Comparison of ENCODE assay signal across 8 cellular contexts in the genomic region with DNA sequence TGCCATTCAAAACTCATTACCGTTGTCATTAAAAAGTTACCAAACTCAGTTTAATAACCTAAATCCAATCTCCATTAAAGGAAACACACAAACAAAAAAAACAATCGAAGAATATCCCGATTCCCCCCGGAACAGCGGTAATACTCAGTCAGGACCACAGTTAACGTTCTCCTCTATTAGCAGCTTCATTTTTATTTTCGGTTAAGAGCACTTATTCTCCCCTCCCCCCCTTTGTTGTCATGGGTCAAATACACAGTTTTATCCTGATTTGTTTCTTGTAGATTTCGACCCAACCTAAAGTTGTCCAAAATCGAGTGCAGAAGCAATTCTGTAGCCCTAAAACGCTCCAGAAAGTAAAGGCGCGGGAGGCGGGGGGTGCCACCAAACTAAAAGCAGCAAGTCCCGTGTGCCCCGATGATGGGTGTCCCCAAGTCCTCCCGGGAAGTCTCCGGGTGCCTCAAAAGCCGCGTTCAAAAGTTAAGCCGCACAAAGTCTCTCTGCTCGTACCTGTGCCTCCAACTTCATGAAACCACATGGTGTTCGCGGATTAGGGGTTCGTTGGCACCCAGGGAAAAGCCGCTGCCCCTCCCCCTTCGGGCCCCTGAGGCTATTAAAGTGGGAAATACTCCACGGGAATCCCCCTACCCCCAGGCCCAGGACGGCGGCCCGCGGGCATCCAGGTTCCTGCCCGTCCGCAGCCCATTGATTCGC. TPM values are rescaled to one million over a fixed set of nuclear protein-coding genes. Genes with fewer than 3 reads are reported as not detected.
DNase-seq lines count a peak whose midpoint lies in the region; ATAC-seq and TF ChIP-seq lines count a peak whose summit lies in the region.

No MANE protein-coding gene starts in this region.

- peaks cover 32% of the 10 kb centered on the region for H3K36me3 Mint-ChIP-seq in activated naive CD8-positive, alpha-beta T cell treated with anti-CD3 and anti-CD28 coated beads, Interleukin-2, amount 50 U/mL, for 24 hours (ENCODE audit: low read depth)

- BruUV-seq in OCI-LY7 (replicated peaks; lab: Mats Ljungman, UMichigan) = no TSS peak

- peak overlapping the region; percentile 81 for H3K4me2 ChIP-seq in OCI-LY7 (ENCODE audit: low read length)

- TF ChIP-seq CTCF in cardiac muscle cell (IDR thresholded peaks at IDR 0.05; ENCODE audit: low read depth, low read length) (no peak), OCI-LY7 (conservative IDR thresholded peaks at IDR 0.05; ENCODE audit: low read length) (no peak)

- peaks cover 47% of the 10 kb centered on the region for H3K4me1 Mint-ChIP-seq in activated naive CD8-positive, alpha-beta T cell treated with anti-CD3 and anti-CD28 coated beads, Interleukin-2, amount 50 U/mL, for 24 hours

- H4K20me1 ChIP-seq in OCI-LY7 (ENCODE audit: insufficient read depth, low read length) = peaks cover 10% of the 10 kb centered on the region

- H3K36me3 ChIP-seq in cardiac muscle cell (peaks cover 4% of the 10 kb centered on the region), OCI-LY7 (ENCODE audit: insufficient read depth, low read length) (peaks cover 55% of the 10 kb centered on the region)

- intact Hi-C loops in Right ventricle myocardium inferior (cut with DNase I) (loop anchor here (2.0 to 5.0 kb wide), 2 partner anchors 23 to 81 kb away; partner anchors contain the start of genes GGA3, MRPS7 and NUP85), OCI-LY7 (cut with micrococcal nuclease; ENCODE audit: unreplicated experiment) (loop anchor here (2.0 kb wide), 3 partner anchors 51 to 135 kb away; partner anchors contain the start of genes ATP5PD, KCTD2, MIF4GD and NT5C)

- H3K27me3 ChIP-seq in cardiac muscle cell = no peaks in the 10 kb centered on the region

- CTCF ChIA-PET in OCI-LY7 (lab: Charles Lee; ENCODE audit: unreplicated experiment) = interaction anchor here (0.6 to 0.7 kb wide), 2 partner anchors 10 to 421 kb away, joined by 4 to 6 read pairs; no protein-coding TSS in a partner anchor

- H3K27ac ChIP-seq in cardiac muscle cell (peak overlapping the region; percentile 99), OCI-LY7 (ENCODE audit: low read depth, low read length, poor library complexity, severe bottlenecking) (peak overlapping the region; percentile 91)

- peaks cover 59% of the 10 kb centered on the region for H3K79me2 ChIP-seq in OCI-LY7 (ENCODE audit: insufficient read depth, low read depth, low read length)

- H3K9me3 ChIP-seq in cardiac muscle cell (ENCODE audit: low read depth) (no peaks in the 10 kb centered on the region), OCI-LY7 (ENCODE audit: low read length) (no peaks in the 10 kb centered on the region), iPS-18c (ENCODE audit: control insufficient read depth, insufficient read depth, low read length) (no peaks in the 10 kb centered on the region)

- POLR2A ChIA-PET in OCI-LY7 (lab: Charles Lee) = interaction anchor here (0.5 to 1.0 kb wide), 2 partner anchors 10 to 85 kb away, joined by 5 to 7 read pairs; no protein-coding TSS in a partner anchor

- no peaks in the 10 kb centered on the region for H3K9me2 ChIP-seq in OCI-LY7 (ENCODE audit: insufficient read depth, low read length)

- peak overlapping the region; percentile 18; the same call in 1 of the 2 replicates for H2AFZ ChIP-seq in OCI-LY7 (ENCODE audit: low read length)

- ATAC-seq in Right ventricle myocardium inferior (no peak), HG03095 (IDR thresholded peaks at IDR 0.05; ENCODE audit: unreplicated experiment) (no peak)
- ATAC-seq in activated naive CD8-positive, alpha-beta T cell treated with anti-CD3 and anti-CD28 coated beads, Interleukin-2, amount 50 U/mL, for 24 hours = peak; percentile 10

- H3K4me3 ChIP-seq in cardiac muscle cell = peak overlapping the region; percentile 85
- H3K4me3 ChIP-seq in OCI-LY7 (ENCODE audit: low read depth, low read length, poor library complexity, severe bottlenecking) = peak overlapping the region; percentile 88
- peak overlapping the region; percentile 96 for H3K4me3 ChIP-seq in iPS-18c (ENCODE audit: insufficient read depth, low read depth, low read length)

- H3K4me1 ChIP-seq in cardiac muscle cell (ENCODE audit: low read depth) = peaks cover 9% of the 10 kb centered on the region
- H3K4me1 ChIP-seq in OCI-LY7 (ENCODE audit: insufficient read depth, low read length, poor library complexity, severe bottlenecking) = peaks cover 24% of the 10 kb centered on the region

- no peaks in the 10 kb centered on the region for H3K27me3 Mint-ChIP-seq in activated naive CD8-positive, alpha-beta T cell treated with anti-CD3 and anti-CD28 coated beads, Interleukin-2, amount 50 U/mL, for 24 hours

- peak overlapping the region; percentile 66 for H3K27ac Mint-ChIP-seq in activated naive CD8-positive, alpha-beta T cell treated with anti-CD3 and anti-CD28 coated beads, Interleukin-2, amount 50 U/mL, for 24 hours

- peak overlapping the region; percentile 89 for H3K4me3 Mint-ChIP-seq in activated naive CD8-positive, alpha-beta T cell treated with anti-CD3 and anti-CD28 coated beads, Interleukin-2, amount 50 U/mL, for 24 hours

- DNase-seq in cardiac muscle cell (ENCODE audit: low read depth in 1 of 2, low spot score in 1 of 2) (peak; percentile 15 to 24), Right ventricle myocardium inferior (ENCODE audit: missing footprints) (no peak), OCI-LY7 (ENCODE audit: low spot score) (peak; percentile 55), NCI-H1048 (lab: John Stamatoyannopoulos, UW) (no peak)
- peak; percentile 55 for DNase-seq in activated naive CD8-positive, alpha-beta T cell treated with anti-CD3 and anti-CD28 coated beads, Interleukin-2, amount 50 U/mL, for 24 hours
- peak; percentile 16 to 39 (median 22) for DNase-seq in stimulated activated CD4-positive, alpha-beta T cell treated with anti-CD3 and anti-CD28 coated beads, Interleukin-12 subunit alpha, Interleukin-12 subunit beta, amount 100 ng/mL, for 48 hours (ENCODE audit: low read depth in 2 of 3, low spot score in 1 of 3)

- no peaks in the 10 kb centered on the region for H3K9me3 Mint-ChIP-seq in activated naive CD8-positive, alpha-beta T cell treated with anti-CD3 and anti-CD28 coated beads, Interleukin-2, amount 50 U/mL, for 24 hours

RNA-seq across cellular contexts. Expression of gene SUMO2, which starts 1.0 kb away (rescaled TPM):
- 91.3 and 109 TPM in 2 replicates for total RNA-seq in cardiac muscle cell
- polyA plus RNA-seq in cardiac muscle cell = 485 and 542 TPM in 2 replicates
- 217 TPM for total RNA-seq in Right ventricle myocardium inferior
- total RNA-seq in OCI-LY7 (2014; rRNA removed; shearing (Covaris generic)) = 286 and 296 TPM in 2 replicates
- 628 and 714 TPM in 2 replicates for total RNA-seq in OCI-LY7 (2022)

RNA-seq across cellular contexts. Expression of gene NUP85, which starts 23.7 kb away (rescaled TPM):
- total RNA-seq in cardiac muscle cell (23.4 and 32.7 TPM in 2 replicates), Right ventricle myocardium inferior (28.7 TPM), OCI-LY7 (2022) (187 and 219 TPM in 2 replicates)
- 51.9 and 59.0 TPM in 2 replicates for polyA plus RNA-seq in cardiac muscle cell
- 129 and 130 TPM in 2 replicates for total RNA-seq in OCI-LY7 (2014; rRNA removed; shearing (Covaris generic))

RNA-seq across cellular contexts. Expression of gene JPT1, which starts 27.5 kb away (rescaled TPM):
- 175 and 209 TPM in 2 replicates for total RNA-seq in cardiac muscle cell
- polyA plus RNA-seq in cardiac muscle cell = 136 and 201 TPM in 2 replicates
- 17.1 TPM for total RNA-seq in Right ventricle myocardium inferior
- 121 and 140 TPM in 2 replicates for total RNA-seq in OCI-LY7 (2014; rRNA removed; shearing (Covaris generic))
- 251 and 253 TPM in 2 replicates for total RNA-seq in OCI-LY7 (2022)

RNA-seq across cellular contexts. Expression of gene NT5C, which starts 50.2 kb away (rescaled TPM):
- total RNA-seq in cardiac muscle cell (204 and 233 TPM in 2 replicates), Right ventricle myocardium inferior (24.6 TPM), OCI-LY7 (2022) (106 and 107 TPM in 2 replicates)
- polyA plus RNA-seq in cardiac muscle cell = 168 and 174 TPM in 2 replicates
- total RNA-seq in OCI-LY7 (2014; rRNA removed; shearing (Covaris generic)) = 229 and 259 TPM in 2 replicates

Comparison
In these comparisons a context has a peak if more than half of its experiments do, and no peak if none do; other contexts are left out.
1. DNase-seq: peak in cardiac muscle cell (2 of 2), OCI-LY7 (single experiment), activated naive CD8-positive, alpha-beta T cell treated with anti-CD3 and anti-CD28 coated beads, Interleukin-2, amount 50 U/mL, for 24 hours (single experiment) and stimulated activated CD4-positive, alpha-beta T cell treated with anti-CD3 and anti-CD28 coated beads, Interleukin-12 subunit alpha, Interleukin-12 subunit beta, amount 100 ng/mL, for 48 hours (3 of 3); none in Right ventricle myocardium inferior (single experiment) and NCI-H1048 (single experiment).
2. Peak in every context shown above with its lines, with median percentiles within 50 percentile points of each other: H3K4me3 ChIP-seq.